ENCODE assay signal across 1 cellular context in the genomic region with DNA sequence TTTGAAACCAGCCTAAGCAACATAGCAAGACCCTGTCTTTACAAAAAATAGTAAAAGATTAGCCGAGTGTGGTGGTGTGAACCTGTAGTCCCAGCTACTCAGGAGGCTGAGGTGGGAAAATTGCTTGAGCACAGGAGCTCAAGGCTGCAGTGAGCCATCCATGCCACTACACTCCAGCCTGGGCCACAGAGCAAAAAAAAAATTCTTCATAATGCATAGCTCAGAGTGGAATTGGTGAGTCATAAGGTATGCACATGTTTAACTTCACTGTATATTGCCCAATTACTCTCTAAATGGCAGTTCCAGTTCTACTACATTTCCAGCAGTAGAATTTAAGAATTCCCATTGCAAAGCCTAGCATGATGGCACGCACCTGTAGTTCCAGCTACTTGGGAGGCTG.
TF ChIP-seq lines count a peak whose summit lies in the region.

No MANE protein-coding gene starts in this region.

TF ChIP-seq in HEK293, 187 proteins besides CTCF, POLR2A, EP300 and RAD21 (continued from another document):
- TF ChIP-seq, protein P1, sequence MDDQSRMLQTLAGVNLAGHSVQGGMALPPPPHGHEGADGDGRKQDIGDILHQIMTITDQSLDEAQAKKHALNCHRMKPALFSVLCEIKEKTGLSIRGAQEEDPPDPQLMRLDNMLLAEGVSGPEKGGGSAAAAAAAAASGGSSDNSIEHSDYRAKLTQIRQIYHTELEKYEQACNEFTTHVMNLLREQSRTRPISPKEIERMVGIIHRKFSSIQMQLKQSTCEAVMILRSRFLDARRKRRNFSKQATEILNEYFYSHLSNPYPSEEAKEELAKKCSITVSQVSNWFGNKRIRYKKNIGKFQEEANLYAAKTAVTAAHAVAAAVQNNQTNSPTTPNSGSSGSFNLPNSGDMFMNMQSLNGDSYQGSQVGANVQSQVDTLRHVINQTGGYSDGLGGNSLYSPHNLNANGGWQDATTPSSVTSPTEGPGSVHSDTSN (CRISPR knock-in tag; IDR thresholded peaks at IDR 0.05) = no peak
- TF ChIP-seq KLF7 (tag by site-specific recombination; IDR thresholded peaks at IDR 0.05; ENCODE audit: borderline replicate concordance) (no peak), ZNF660 (tag by site-specific recombination; IDR thresholded peaks at IDR 0.05) (no peak), ZNF624 (tag by site-specific recombination; IDR thresholded peaks at IDR 0.05) (no peak), ZXDB (tag by site-specific recombination; IDR thresholded peaks at IDR 0.05) (no peak), ZNF24 (tag by site-specific recombination; IDR thresholded peaks at IDR 0.05) (no peak), ZNF548 (tag by site-specific recombination; IDR thresholded peaks at IDR 0.05) (no peak), WT1 (tag by site-specific recombination; IDR thresholded peaks at IDR 0.05) (no peak), ZNF138 (tag by site-specific recombination; IDR thresholded peaks at IDR 0.05; ENCODE audit: borderline replicate concordance) (no peak), ZNF404 (tag by site-specific recombination; IDR thresholded peaks at IDR 0.05) (no peak), ZNF777 (tag by site-specific recombination; IDR thresholded peaks at IDR 0.05; ENCODE audit: borderline replicate concordance) (no peak), ZNF664 (tag by site-specific recombination; IDR thresholded peaks at IDR 0.05) (no peak), GLIS2 (tag by site-specific recombination; IDR thresholded peaks at IDR 0.05) (no peak), HOXC10 (CRISPR knock-in tag; IDR thresholded peaks at IDR 0.05) (no peak), ZNF423 (tag by site-specific recombination; IDR thresholded peaks at IDR 0.05) (no peak), PRDM1 (tag by site-specific recombination; IDR thresholded peaks at IDR 0.05) (peak; percentile 50), TRIM28 (IDR thresholded peaks at IDR 0.05; ENCODE audit: borderline replicate concordance, low read length) (no peak), OVOL3 (tag by site-specific recombination; IDR thresholded peaks at IDR 0.05) (no peak), ZNF654 (tag by site-specific recombination; IDR thresholded peaks at IDR 0.05; ENCODE audit: low read depth) (no peak), ZNF626 (tag by site-specific recombination; IDR thresholded peaks at IDR 0.05) (no peak), SP3 (tag by site-specific recombination; IDR thresholded peaks at IDR 0.05) (no peak), ZSCAN23 (tag by site-specific recombination; IDR thresholded peaks at IDR 0.05) (no peak), ZNF544 (tag by site-specific recombination; IDR thresholded peaks at IDR 0.05) (no peak), ZNF221 (tag by site-specific recombination; IDR thresholded peaks at IDR 0.05; ENCODE audit: borderline replicate concordance) (no peak), ZEB2 (tag by site-specific recombination; IDR thresholded peaks at IDR 0.05) (no peak), ZNF2 (tag by site-specific recombination; IDR thresholded peaks at IDR 0.05) (no peak), SP7 (tag by site-specific recombination; IDR thresholded peaks at IDR 0.05) (0 out of 2 replicates have a peak, but pooled peaks have one; percentile 51), ZNF585B (tag by site-specific recombination; IDR thresholded peaks at IDR 0.05) (no peak), KLF1 (tag by site-specific recombination; IDR thresholded peaks at IDR 0.05) (no peak), ZNF16 (tag by site-specific recombination; IDR thresholded peaks at IDR 0.05; ENCODE audit: low read depth) (no peak), ZBTB17 (tag by site-specific recombination; IDR thresholded peaks at IDR 0.05) (peak; percentile 41; the same call in 1 of the 2 replicates), ZNF184 (tag by site-specific recombination; IDR thresholded peaks at IDR 0.05) (0 out of 2 replicates have a peak, but pooled peaks have one; percentile 15), HOXD13 (CRISPR knock-in tag; IDR thresholded peaks at IDR 0.05; ENCODE audit: borderline replicate concordance) (no peak)
- TF ChIP-seq, protein P2, sequence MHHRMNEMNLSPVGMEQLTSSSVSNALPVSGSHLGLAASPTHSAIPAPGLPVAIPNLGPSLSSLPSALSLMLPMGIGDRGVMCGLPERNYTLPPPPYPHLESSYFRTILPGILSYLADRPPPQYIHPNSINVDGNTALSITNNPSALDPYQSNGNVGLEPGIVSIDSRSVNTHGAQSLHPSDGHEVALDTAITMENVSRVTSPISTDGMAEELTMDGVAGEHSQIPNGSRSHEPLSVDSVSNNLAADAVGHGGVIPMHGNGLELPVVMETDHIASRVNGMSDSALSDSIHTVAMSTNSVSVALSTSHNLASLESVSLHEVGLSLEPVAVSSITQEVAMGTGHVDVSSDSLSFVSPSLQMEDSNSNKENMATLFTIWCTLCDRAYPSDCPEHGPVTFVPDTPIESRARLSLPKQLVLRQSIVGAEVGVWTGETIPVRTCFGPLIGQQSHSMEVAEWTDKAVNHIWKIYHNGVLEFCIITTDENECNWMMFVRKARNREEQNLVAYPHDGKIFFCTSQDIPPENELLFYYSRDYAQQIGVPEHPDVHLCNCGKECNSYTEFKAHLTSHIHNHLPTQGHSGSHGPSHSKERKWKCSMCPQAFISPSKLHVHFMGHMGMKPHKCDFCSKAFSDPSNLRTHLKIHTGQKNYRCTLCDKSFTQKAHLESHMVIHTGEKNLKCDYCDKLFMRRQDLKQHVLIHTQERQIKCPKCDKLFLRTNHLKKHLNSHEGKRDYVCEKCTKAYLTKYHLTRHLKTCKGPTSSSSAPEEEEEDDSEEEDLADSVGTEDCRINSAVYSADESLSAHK (tag by site-specific recombination; IDR thresholded peaks at IDR 0.05) = no peak
- TF ChIP-seq, protein P3, sequence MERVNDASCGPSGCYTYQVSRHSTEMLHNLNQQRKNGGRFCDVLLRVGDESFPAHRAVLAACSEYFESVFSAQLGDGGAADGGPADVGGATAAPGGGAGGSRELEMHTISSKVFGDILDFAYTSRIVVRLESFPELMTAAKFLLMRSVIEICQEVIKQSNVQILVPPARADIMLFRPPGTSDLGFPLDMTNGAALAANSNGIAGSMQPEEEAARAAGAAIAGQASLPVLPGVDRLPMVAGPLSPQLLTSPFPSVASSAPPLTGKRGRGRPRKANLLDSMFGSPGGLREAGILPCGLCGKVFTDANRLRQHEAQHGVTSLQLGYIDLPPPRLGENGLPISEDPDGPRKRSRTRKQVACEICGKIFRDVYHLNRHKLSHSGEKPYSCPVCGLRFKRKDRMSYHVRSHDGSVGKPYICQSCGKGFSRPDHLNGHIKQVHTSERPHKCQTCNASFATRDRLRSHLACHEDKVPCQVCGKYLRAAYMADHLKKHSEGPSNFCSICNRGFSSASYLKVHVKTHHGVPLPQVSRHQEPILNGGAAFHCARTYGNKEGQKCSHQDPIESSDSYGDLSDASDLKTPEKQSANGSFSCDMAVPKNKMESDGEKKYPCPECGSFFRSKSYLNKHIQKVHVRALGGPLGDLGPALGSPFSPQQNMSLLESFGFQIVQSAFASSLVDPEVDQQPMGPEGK (tag by site-specific recombination; IDR thresholded peaks at IDR 0.05) = no peak
- TF ChIP-seq, protein P4, sequence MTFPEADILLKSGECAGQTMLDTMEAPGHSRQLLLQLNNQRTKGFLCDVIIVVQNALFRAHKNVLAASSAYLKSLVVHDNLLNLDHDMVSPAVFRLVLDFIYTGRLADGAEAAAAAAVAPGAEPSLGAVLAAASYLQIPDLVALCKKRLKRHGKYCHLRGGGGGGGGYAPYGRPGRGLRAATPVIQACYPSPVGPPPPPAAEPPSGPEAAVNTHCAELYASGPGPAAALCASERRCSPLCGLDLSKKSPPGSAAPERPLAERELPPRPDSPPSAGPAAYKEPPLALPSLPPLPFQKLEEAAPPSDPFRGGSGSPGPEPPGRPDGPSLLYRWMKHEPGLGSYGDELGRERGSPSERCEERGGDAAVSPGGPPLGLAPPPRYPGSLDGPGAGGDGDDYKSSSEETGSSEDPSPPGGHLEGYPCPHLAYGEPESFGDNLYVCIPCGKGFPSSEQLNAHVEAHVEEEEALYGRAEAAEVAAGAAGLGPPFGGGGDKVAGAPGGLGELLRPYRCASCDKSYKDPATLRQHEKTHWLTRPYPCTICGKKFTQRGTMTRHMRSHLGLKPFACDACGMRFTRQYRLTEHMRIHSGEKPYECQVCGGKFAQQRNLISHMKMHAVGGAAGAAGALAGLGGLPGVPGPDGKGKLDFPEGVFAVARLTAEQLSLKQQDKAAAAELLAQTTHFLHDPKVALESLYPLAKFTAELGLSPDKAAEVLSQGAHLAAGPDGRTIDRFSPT (tag by site-specific recombination; IDR thresholded peaks at IDR 0.05) = 0 out of 2 replicates have a peak, but pooled peaks have one; percentile 20
- TF ChIP-seq, protein P5, sequence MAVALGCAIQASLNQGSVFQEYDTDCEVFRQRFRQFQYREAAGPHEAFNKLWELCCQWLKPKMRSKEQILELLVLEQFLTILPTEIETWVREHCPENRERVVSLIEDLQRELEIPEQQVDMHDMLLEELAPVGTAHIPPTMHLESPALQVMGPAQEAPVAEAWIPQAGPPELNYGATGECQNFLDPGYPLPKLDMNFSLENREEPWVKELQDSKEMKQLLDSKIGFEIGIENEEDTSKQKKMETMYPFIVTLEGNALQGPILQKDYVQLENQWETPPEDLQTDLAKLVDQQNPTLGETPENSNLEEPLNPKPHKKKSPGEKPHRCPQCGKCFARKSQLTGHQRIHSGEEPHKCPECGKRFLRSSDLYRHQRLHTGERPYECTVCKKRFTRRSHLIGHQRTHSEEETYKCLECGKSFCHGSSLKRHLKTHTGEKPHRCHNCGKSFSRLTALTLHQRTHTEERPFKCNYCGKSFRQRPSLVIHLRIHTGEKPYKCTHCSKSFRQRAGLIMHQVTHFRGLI (tag by site-specific recombination; IDR thresholded peaks at IDR 0.05) = no peak
- TF ChIP-seq, protein P6, sequence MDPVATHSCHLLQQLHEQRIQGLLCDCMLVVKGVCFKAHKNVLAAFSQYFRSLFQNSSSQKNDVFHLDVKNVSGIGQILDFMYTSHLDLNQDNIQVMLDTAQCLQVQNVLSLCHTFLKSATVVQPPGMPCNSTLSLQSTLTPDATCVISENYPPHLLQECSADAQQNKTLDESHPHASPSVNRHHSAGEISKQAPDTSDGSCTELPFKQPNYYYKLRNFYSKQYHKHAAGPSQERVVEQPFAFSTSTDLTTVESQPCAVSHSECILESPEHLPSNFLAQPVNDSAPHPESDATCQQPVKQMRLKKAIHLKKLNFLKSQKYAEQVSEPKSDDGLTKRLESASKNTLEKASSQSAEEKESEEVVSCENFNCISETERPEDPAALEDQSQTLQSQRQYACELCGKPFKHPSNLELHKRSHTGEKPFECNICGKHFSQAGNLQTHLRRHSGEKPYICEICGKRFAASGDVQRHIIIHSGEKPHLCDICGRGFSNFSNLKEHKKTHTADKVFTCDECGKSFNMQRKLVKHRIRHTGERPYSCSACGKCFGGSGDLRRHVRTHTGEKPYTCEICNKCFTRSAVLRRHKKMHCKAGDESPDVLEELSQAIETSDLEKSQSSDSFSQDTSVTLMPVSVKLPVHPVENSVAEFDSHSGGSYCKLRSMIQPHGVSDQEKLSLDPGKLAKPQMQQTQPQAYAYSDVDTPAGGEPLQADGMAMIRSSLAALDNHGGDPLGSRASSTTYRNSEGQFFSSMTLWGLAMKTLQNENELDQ (tag by site-specific recombination; IDR thresholded peaks at IDR 0.05; ENCODE audit: low read depth) = no peak
